ENCODE assay signal across 14 cellular contexts in the genomic region with DNA sequence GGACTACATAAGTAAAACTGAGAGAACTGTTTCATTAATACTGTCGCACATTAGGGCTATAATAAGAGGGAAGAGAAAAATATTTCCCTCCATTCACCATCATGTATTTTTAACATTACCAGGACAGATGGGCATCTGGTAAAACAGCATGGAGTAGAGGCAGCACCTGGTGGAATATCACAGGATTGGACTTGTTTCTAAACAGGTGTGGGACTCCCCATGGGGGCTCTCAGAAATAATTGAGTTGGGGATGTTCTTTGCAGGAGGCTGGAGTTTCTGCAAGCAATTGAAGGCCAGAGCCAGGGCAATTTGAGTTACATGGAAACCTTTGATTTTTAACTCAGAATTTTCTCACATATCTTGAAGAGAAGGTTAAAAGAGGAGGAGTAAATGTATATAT.
"Had no signal": no experiment of that assay in that cellular context is flagged by ENCODE, and none has a peak within 500 bp of the region (broad histone marks: within the 10 kb centered on the region; RNA-seq: fewer than 3 reads in every experiment).

No MANE protein-coding gene starts in this region.

- ATAC-seq: activated CD8-positive, alpha-beta memory T cell treated with anti-CD3 and anti-CD28 coated beads, Interleukin-2, amount 10 ng/mL, durations not matched to agents 7 days and 5 days; activated T-helper 17 cell treated with anti-CD3 and anti-CD28 coated beads, Interleukin-2, amount 50 U/mL, for 72 hours; left ventricle myocardium superior; stimulated activated memory B cell treated with anti-CD40 and anti-IgM and Interleukin-4, amounts not matched to agents 10 μg/mL and 1 μg/mL and 100 μg/mL, for 72 hours had no signal

- DNase-seq: activated B cell treated with CpG ODN at 0.5 μM for 24 hours; activated CD4-positive, alpha-beta memory T cell treated with anti-CD3 and anti-CD28 coated beads, Interleukin-2, amount 10 ng/mL, durations not matched to agents 7 days and 5 days; activated CD4-positive, alpha-beta T cell treated with anti-CD3 and anti-CD28 coated beads for 48 hours; activated CD8-positive, alpha-beta memory T cell treated with anti-CD3 and anti-CD28 coated beads, Interleukin-2, amount 10 ng/mL, durations not matched to agents 7 days and 5 days; activated naive CD4-positive, alpha-beta T cell; activated naive CD8-positive, alpha-beta T cell treated with anti-CD3 and anti-CD28 coated beads for 36 hours; activated T-cell treated with anti-CD3 and anti-CD28 coated beads, Interleukin-2, amount 50 U/mL, for 1 hour; amniotic stem cell; left ventricle myocardium superior; retina; spleen; stimulated activated CD4-positive, alpha-beta T cell treated with anti-CD3 and anti-CD28 coated beads, Interleukin-4, amount 100 ng/mL, for 4 hours had no signal
